ENCODE assay signal across 18 cellular contexts in the genomic region with DNA sequence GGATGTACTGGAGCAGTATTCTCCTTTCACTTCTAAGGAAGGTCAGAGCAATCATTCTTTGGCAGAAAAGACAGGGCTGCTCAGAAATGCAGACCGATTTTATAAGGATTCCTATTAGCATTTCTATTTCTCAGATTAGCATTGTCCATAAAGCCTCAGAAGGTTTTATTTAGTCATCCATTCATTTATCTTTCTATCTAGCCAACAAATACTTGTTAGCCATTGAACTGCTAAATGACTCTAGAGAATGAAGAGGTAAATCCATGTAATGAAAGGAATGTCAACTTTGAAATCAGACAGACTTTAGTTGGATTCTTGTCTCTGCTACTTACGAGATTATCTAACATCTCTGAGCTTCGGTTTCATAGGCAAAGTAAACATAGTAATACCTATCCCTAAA.
"Had no signal": no experiment of that assay in that cellular context is flagged by ENCODE, and none has a peak within 500 bp of the region (broad histone marks: within the 10 kb centered on the region; RNA-seq: fewer than 3 reads in every experiment).

No MANE protein-coding gene starts in this region.

- DNase-seq: erythroblast; heart left ventricle; hypothalamus; islet precursor cell; left colon; left ventricle myocardium superior; naive thymus-derived CD4-positive, alpha-beta T cell; nephron progenitor cell; psoas muscle; sigmoid colon; stimulated activated CD4-positive, alpha-beta T cell treated with anti-CD3 and anti-CD28 coated beads, Interleukin-2, amount 100 ng/mL, for 24 hours; stimulated activated CD4-positive, alpha-beta T cell treated with anti-CD3 and anti-CD28 coated beads, Interleukin-4, amount 100 ng/mL, for 4 hours; stimulated activated naive B cell treated with anti-CD40 and anti-IgM and Interleukin-4, amounts not matched to agents 10 μg/mL and 1 μg/mL and 100 μg/mL, for 72 hours; stimulated activated naive CD8-positive, alpha-beta T cell treated with anti-CD3 and anti-CD28 coated beads, Interleukin-15, amount 100 ng/mL, for 72 hours; testis had no signal

- H3K9me3 ChIP-seq: psoas muscle, sigmoid colon, testis, tibial nerve had no signal

- H3K4me1 ChIP-seq: psoas muscle, testis, tibial nerve had no signal

- H3K27ac ChIP-seq: heart left ventricle, psoas muscle, sigmoid colon, skin epidermis, testis, tibial nerve had no signal

- H3K36me3 ChIP-seq: heart left ventricle, sigmoid colon, tibial nerve had no signal

- H3K27me3 ChIP-seq: heart left ventricle, sigmoid colon, testis, tibial nerve had no signal

- H3K4me3 ChIP-seq: heart left ventricle, lung, psoas muscle, sigmoid colon, skin epidermis, testis, tibial nerve had no signal
